In the genomic region with DNA sequence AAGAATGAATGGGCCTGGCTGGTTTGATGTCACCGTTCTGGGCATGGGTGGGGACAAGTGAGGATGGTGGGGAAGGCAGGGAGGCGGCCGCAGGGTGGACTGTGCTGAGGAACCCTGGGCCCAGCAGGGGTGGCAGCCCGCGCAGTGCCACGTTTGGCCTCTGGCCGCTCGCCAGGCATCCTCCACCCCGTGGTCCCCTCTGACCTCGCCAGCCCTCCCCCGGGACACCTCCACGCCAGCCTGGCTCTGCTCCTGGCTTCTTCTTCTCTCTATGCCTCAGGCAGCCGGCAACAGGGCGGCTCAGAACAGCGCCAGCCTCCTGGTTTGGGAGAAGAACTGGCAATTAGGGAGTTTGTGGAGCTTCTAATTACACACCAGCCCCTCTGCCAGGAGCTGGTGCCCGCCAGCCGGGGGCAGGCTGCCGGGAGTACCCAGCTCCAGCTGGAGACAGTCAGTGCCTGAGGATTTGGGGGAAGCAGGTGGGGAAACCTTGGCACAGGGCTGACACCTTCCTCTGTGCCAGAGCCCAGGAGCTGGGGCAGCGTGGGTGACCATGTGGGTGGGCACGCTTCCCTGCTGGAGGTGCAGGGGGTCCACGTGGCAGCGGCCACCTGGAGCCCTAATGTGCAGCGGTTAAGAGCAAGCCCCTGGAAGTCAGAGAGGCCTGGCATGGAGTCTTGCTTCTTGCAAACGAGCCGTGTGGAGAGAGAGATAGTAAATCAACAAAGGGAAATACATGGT, we compare ENCODE assay signal across 1 cellular context.
TF ChIP-seq lines count a peak whose summit lies in the region.

No MANE protein-coding gene starts in this region.

TF ChIP-seq in HepG2, 621 proteins besides CTCF, POLR2A, EP300 and RAD21 (continued from another document):
- no peak for TF ChIP-seq ZNF800 (CRISPR knock-in tag; IDR thresholded peaks at IDR 0.05)
- TF ChIP-seq TCF7 (IDR thresholded peaks at IDR 0.05; ENCODE audit: low read depth): no peak
- TF ChIP-seq ZMYM3 (CRISPR knock-in tag; IDR thresholded peaks at IDR 0.05): no peak
- TF ChIP-seq CENPX (CRISPR knock-in tag; IDR thresholded peaks at IDR 0.05): no peak
- no peak for TF ChIP-seq ZSCAN12 (CRISPR knock-in tag; IDR thresholded peaks at IDR 0.05)
- TF ChIP-seq ZNF512B (CRISPR knock-in tag; IDR thresholded peaks at IDR 0.05; ENCODE audit: borderline replicate concordance): peak; percentile 63; the same call in 1 of the 2 replicates
- TF ChIP-seq, protein P1, sequence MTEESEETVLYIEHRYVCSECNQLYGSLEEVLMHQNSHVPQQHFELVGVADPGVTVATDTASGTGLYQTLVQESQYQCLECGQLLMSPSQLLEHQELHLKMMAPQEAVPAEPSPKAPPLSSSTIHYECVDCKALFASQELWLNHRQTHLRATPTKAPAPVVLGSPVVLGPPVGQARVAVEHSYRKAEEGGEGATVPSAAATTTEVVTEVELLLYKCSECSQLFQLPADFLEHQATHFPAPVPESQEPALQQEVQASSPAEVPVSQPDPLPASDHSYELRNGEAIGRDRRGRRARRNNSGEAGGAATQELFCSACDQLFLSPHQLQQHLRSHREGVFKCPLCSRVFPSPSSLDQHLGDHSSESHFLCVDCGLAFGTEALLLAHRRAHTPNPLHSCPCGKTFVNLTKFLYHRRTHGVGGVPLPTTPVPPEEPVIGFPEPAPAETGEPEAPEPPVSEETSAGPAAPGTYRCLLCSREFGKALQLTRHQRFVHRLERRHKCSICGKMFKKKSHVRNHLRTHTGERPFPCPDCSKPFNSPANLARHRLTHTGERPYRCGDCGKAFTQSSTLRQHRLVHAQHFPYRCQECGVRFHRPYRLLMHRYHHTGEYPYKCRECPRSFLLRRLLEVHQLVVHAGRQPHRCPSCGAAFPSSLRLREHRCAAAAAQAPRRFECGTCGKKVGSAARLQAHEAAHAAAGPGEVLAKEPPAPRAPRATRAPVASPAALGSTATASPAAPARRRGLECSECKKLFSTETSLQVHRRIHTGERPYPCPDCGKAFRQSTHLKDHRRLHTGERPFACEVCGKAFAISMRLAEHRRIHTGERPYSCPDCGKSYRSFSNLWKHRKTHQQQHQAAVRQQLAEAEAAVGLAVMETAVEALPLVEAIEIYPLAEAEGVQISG (CRISPR knock-in tag; IDR thresholded peaks at IDR 0.05): 0 out of 2 replicates have a peak, but pooled peaks have one; percentile 19
- TF ChIP-seq ZNF326 (CRISPR knock-in tag; IDR thresholded peaks at IDR 0.05; ENCODE audit: borderline replicate concordance): no peak
- peak; percentile 98 for TF ChIP-seq AGO1 (IDR thresholded peaks at IDR 0.05; ENCODE audit: low read depth, low read length, poor library complexity, severe bottlenecking)
- no peak for TF ChIP-seq SOX13 (IDR thresholded peaks at IDR 0.05)
- TF ChIP-seq SOX13 (CRISPR knock-in tag; conservative IDR thresholded peaks at IDR 0.05 in 1 of 2, IDR thresholded peaks at IDR 0.05 in 1 of 2): 0 out of 4 replicates have a peak, but pooled peaks of 1 of the 2 experiments have one; percentile 0
- TF ChIP-seq ZNF749 (CRISPR knock-in tag; IDR thresholded peaks at IDR 0.05; ENCODE audit: borderline replicate concordance): no peak
- TF ChIP-seq, protein P2, sequence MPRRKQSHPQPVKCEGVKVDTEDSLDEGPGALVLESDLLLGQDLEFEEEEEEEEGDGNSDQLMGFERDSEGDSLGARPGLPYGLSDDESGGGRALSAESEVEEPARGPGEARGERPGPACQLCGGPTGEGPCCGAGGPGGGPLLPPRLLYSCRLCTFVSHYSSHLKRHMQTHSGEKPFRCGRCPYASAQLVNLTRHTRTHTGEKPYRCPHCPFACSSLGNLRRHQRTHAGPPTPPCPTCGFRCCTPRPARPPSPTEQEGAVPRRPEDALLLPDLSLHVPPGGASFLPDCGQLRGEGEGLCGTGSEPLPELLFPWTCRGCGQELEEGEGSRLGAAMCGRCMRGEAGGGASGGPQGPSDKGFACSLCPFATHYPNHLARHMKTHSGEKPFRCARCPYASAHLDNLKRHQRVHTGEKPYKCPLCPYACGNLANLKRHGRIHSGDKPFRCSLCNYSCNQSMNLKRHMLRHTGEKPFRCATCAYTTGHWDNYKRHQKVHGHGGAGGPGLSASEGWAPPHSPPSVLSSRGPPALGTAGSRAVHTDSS (CRISPR knock-in tag; conservative IDR thresholded peaks at IDR 0.05): no peak
- no peak for TF ChIP-seq ZNF383 (CRISPR knock-in tag; IDR thresholded peaks at IDR 0.05; ENCODE audit: borderline replicate concordance)
- TF ChIP-seq ZMYM2 (CRISPR knock-in tag; IDR thresholded peaks at IDR 0.05): no peak
